21 cellular contexts compared by ENCODE assay signal in genomic region chr3:193317901-193318300, GRCh38.
A peak's percentile ranks its signal among the peaks of the same experiment; 100 is the strongest.
DNase-seq lines count a peak whose midpoint lies in the region; ATAC-seq, FAIRE-seq and TF ChIP-seq lines count a peak whose summit lies in the region.
"Had no signal": no experiment of that assay in that cellular context is flagged by ENCODE, and none has a peak within 500 bp of the region (broad histone marks: within the 10 kb centered on the region; RNA-seq: fewer than 3 reads in every experiment).

No MANE protein-coding gene starts in this region.

- intact Hi-C loops in kidney (cut with DNase I): no loop called here
- intact Hi-C loops in naive thymus-derived CD4-positive, alpha-beta T cell (cut with micrococcal nuclease): no loop called here

- CTCF ChIA-PET in naive thymus-derived CD4-positive, alpha-beta T cell (lab: Charles Lee): no interaction called here

- H3K27ac ChIP-seq in kidney (ENCODE audit: low read depth in 2 of 2, low read length in 2 of 2): no peak overlapping the region
- H3K27ac ChIP-seq in naive thymus-derived CD4-positive, alpha-beta T cell (ENCODE audit: low read depth, low read length): no peak overlapping the region
- H3K27ac ChIP-seq: GM23248, HL-60 had no signal

- FAIRE-seq in kidney (lab: Jason Lieb, UNC): peak; percentile 92
- no peak for FAIRE-seq in HTR-8/SVneo (lab: Jason Lieb, UNC)
- FAIRE-seq: GM12892 had no signal

- H3K36me3 ChIP-seq in kidney (ENCODE audit: control insufficient read depth in 1 of 2, insufficient read depth in 2 of 2, low read length in 2 of 2): no peaks in the 10 kb centered on the region
- no peaks in the 10 kb centered on the region for H3K36me3 ChIP-seq in naive thymus-derived CD4-positive, alpha-beta T cell (ENCODE audit: control insufficient read depth in 2 of 3, insufficient read depth in 3 of 3, low read length in 3 of 3)
- H3K36me3 ChIP-seq: BE2C had no signal

- H3K27me3 ChIP-seq in naive thymus-derived CD4-positive, alpha-beta T cell (ENCODE audit: control insufficient read depth in 2 of 2, insufficient read depth in 2 of 2, low read length in 2 of 2): no peaks in the 10 kb centered on the region

- peaks cover 0 to 14% (median 0%) of the 10 kb centered on the region in 5 donors for H3K27me3 Mint-ChIP-seq in naive thymus-derived CD4-positive, alpha-beta T cell

- H3K36me3 Mint-ChIP-seq in naive thymus-derived CD4-positive, alpha-beta T cell: no peaks in the 10 kb centered on the region
- H3K36me3 Mint-ChIP-seq: T-cell had no signal

- no peak for TF ChIP-seq CTCF in kidney (IDR thresholded peaks at IDR 0.05; ENCODE audit: borderline replicate concordance, extremely low read depth, insufficient read depth)

- H3K9me3 Mint-ChIP-seq in naive thymus-derived CD4-positive, alpha-beta T cell: peaks cover 0 to 2% (median 0%) of the 10 kb centered on the region in 11 donors
- H3K9me3 Mint-ChIP-seq: H9; T-cell; T-helper 2 cell treated with Interferon-gamma antibody and Interleukin-4, amounts not matched to agents 5 μg/mL and 100 μg/mL, for 36 hours had no signal

- H3K4me3 ChIP-seq in kidney (ENCODE audit: low read length in 2 of 2): no peak overlapping the region
- no peak overlapping the region for H3K4me3 ChIP-seq in naive thymus-derived CD4-positive, alpha-beta T cell (ENCODE audit: low read length)
- H3K4me3 ChIP-seq: GM23248 had no signal

- no peak overlapping the region for H3K9ac ChIP-seq in kidney (ENCODE audit: low read length in 2 of 2)
- H3K9ac ChIP-seq: GM23248 had no signal

- DNase-seq in NCI-H2171 treated with DMSO at 0.1 percent for 48 hours (lab: John Stamatoyannopoulos, UW) (peak; percentile 23), NCI-H2171 (lab: John Stamatoyannopoulos, UW) (no peak), NCI-H1694 treated with DMSO at 0.1 percent for 48 hours (lab: John Stamatoyannopoulos, UW) (peak; percentile 26), kidney (no peak), HTR-8/SVneo (ENCODE audit: insufficient read length, low spot score) (no peak)
- no peak for DNase-seq in naive thymus-derived CD4-positive, alpha-beta T cell
- DNase-seq: BE2C, GM23248, H9, HFFc6, KG1, NCI-H1092 treated with DMSO at 0.1 percent for 48 hours, NCI-H446 treated with DMSO at 0.1 percent for 48 hours, NCI-H69, T-cell had no signal

- ATAC-seq in HG02870 (IDR thresholded peaks at IDR 0.05; ENCODE audit: unreplicated experiment): no peak
- no peak for ATAC-seq in naive thymus-derived CD4-positive, alpha-beta T cell
- ATAC-seq: Panc1, SK-N-SH treated with all-trans-retinoic acid at 6 μM for 48 hours, T-cell had no signal

- H3K27ac Mint-ChIP-seq in naive thymus-derived CD4-positive, alpha-beta T cell: no peak overlapping the region
- H3K27ac Mint-ChIP-seq: H9; HFFc6; T-cell; T-helper 2 cell treated with Interferon-gamma antibody and Interleukin-4, amounts not matched to agents 5 μg/mL and 100 μg/mL, for 36 hours had no signal

- peaks cover 0 to 11% of the 10 kb centered on the region in 2 donors for H3K4me1 ChIP-seq in kidney (ENCODE audit: control insufficient read depth in 1 of 2, insufficient read depth in 1 of 2, low read depth in 1 of 2, low read length in 2 of 2)
- no peaks in the 10 kb centered on the region for H3K4me1 ChIP-seq in naive thymus-derived CD4-positive, alpha-beta T cell (ENCODE audit: control insufficient read depth in 2 of 2, insufficient read depth in 2 of 2, low read length in 2 of 2)
- H3K4me1 ChIP-seq: BE2C had no signal

- H3K9me3 ChIP-seq in kidney (ENCODE audit: control insufficient read depth in 1 of 2, low read length in 2 of 2): no peaks in the 10 kb centered on the region
- no peaks in the 10 kb centered on the region for H3K9me3 ChIP-seq in naive thymus-derived CD4-positive, alpha-beta T cell (ENCODE audit: control insufficient read depth in 2 of 3, low read length in 3 of 3)
- H3K9me3 ChIP-seq: BE2C had no signal

- H3K4me1 Mint-ChIP-seq in naive thymus-derived CD4-positive, alpha-beta T cell: no peaks in the 10 kb centered on the region
- H3K4me1 Mint-ChIP-seq: T-cell had no signal

- POLR2A ChIA-PET in naive thymus-derived CD4-positive, alpha-beta T cell (lab: Charles Lee): no interaction called here

- H3K4me3 Mint-ChIP-seq in naive thymus-derived CD4-positive, alpha-beta T cell: no peak overlapping the region
- H3K4me3 Mint-ChIP-seq: H9; HFFc6; T-cell; T-helper 2 cell treated with Interferon-gamma antibody and Interleukin-4, amounts not matched to agents 5 μg/mL and 100 μg/mL, for 36 hours had no signal

Comparison
In these comparisons a context has a peak if more than half of its experiments do, and no peak if none do; other contexts are left out.
1. DNase-seq: peak in NCI-H2171 treated with DMSO at 0.1 percent for 48 hours (single experiment) and NCI-H1694 treated with DMSO at 0.1 percent for 48 hours (single experiment); none in NCI-H2171 (single experiment), kidney (single experiment), HTR-8/SVneo (single experiment) and naive thymus-derived CD4-positive, alpha-beta T cell (0 of 9).